In genomic region chr3:119562307-119562961, GRCh38 we compare ENCODE assay signal across 8 cellular contexts. TPM values are rescaled to one million over a fixed set of nuclear protein-coding genes. Genes with fewer than 3 reads are reported as not detected.
DNase-seq lines count a peak whose midpoint lies in the region; ATAC-seq and TF ChIP-seq lines count a peak whose summit lies in the region.

No MANE protein-coding gene starts in this region.

- no peaks in the 10 kb centered on the region for H3K27me3 Mint-ChIP-seq in CD4-positive, CD25-positive, alpha-beta regulatory T cell
- peaks cover 1% of the 10 kb centered on the region for H3K27me3 Mint-ChIP-seq in activated CD8-positive, alpha-beta T cell treated with anti-CD3 and anti-CD28 coated beads for 36 hours

- H3K36me3 Mint-ChIP-seq in CD4-positive, CD25-positive, alpha-beta regulatory T cell = no peaks in the 10 kb centered on the region
- H3K36me3 Mint-ChIP-seq in activated CD8-positive, alpha-beta T cell treated with anti-CD3 and anti-CD28 coated beads for 36 hours (ENCODE audit: low read depth) = peaks cover 2% of the 10 kb centered on the region

- POLR2A ChIA-PET in activated CD8-positive, alpha-beta T cell treated with anti-CD3 and anti-CD28 coated beads for 36 hours (lab: Charles Lee) = interaction anchor here (1.2 kb wide), 1 partner anchor 135 kb away, joined by 3 read pairs; no protein-coding TSS in a partner anchor

- H3K4me1 ChIP-seq in CD4-positive, CD25-positive, alpha-beta regulatory T cell (ENCODE audit: control insufficient read depth, insufficient read depth, low read length, poor library complexity, severe bottlenecking) = peaks cover 24% of the 10 kb centered on the region

- peak overlapping the region; percentile 15 for H3K4me3 ChIP-seq in CD4-positive, CD25-positive, alpha-beta regulatory T cell (ENCODE audit: low read depth, low read length)

- peak overlapping the region; percentile 80 for H3K27ac ChIP-seq in CD4-positive, CD25-positive, alpha-beta regulatory T cell (ENCODE audit: insufficient read depth, low read length, poor library complexity, severe bottlenecking)

- in situ Hi-C loops in ACHN (cut with HindIII; ENCODE audit: low pct_ligation_motif_present, low pct_unique_long_range_greater_than_20kb, low sequenced_read_pairs) = no loop called here

- H3K27me3 ChIP-seq in CD4-positive, CD25-positive, alpha-beta regulatory T cell (ENCODE audit: control insufficient read depth, insufficient read depth, low read length) = no peaks in the 10 kb centered on the region

- no peaks in the 10 kb centered on the region for H3K9me3 ChIP-seq in CD4-positive, CD25-positive, alpha-beta regulatory T cell (ENCODE audit: control insufficient read depth in 2 of 2, low read length in 2 of 2)

- H3K9me3 Mint-ChIP-seq in CD4-positive, CD25-positive, alpha-beta regulatory T cell = peaks cover 0 to 3% (median 0%) of the 10 kb centered on the region in 7 donors
- no peaks in the 10 kb centered on the region for H3K9me3 Mint-ChIP-seq in activated CD8-positive, alpha-beta T cell treated with anti-CD3 and anti-CD28 coated beads for 36 hours

- intact Hi-C loops in activated CD8-positive, alpha-beta T cell treated with anti-CD3 and anti-CD28 coated beads for 36 hours (cut with micrococcal nuclease) = no loop called here

- peak overlapping the region in 2 of 4 donors; percentile 52 to 65 for H3K4me3 Mint-ChIP-seq in CD4-positive, CD25-positive, alpha-beta regulatory T cell
- H3K4me3 Mint-ChIP-seq in activated CD8-positive, alpha-beta T cell treated with anti-CD3 and anti-CD28 coated beads for 36 hours = peak overlapping the region; percentile 66

- H3K4me1 Mint-ChIP-seq in CD4-positive, CD25-positive, alpha-beta regulatory T cell = peaks cover 4 to 36% (median 18%) of the 10 kb centered on the region in 4 donors
- H3K4me1 Mint-ChIP-seq in activated CD8-positive, alpha-beta T cell treated with anti-CD3 and anti-CD28 coated beads for 36 hours (ENCODE audit: low read depth) = peaks cover 29% of the 10 kb centered on the region

- DNase-seq in CD4-positive, CD25-positive, alpha-beta regulatory T cell = peak; percentile 29 to 59 (median 52)
- DNase-seq in activated CD8-positive, alpha-beta T cell treated with anti-CD3 and anti-CD28 coated beads for 36 hours = peak; percentile 75
- DNase-seq in omental fat pad (ENCODE audit: low spot score) = no peak
- no peak for DNase-seq in globus pallidus (ENCODE audit: low spot score)
- no peak for DNase-seq in hypothalamus (lab: John Stamatoyannopoulos, UW)
- DNase-seq in ACHN = no peak

- CTCF ChIA-PET in activated CD8-positive, alpha-beta T cell treated with anti-CD3 and anti-CD28 coated beads for 36 hours (lab: Charles Lee) = no interaction called here

- peak overlapping the region in 2 of 3 donors; percentile 52 to 90 for H3K27ac Mint-ChIP-seq in CD4-positive, CD25-positive, alpha-beta regulatory T cell
- peak overlapping the region; percentile 93 for H3K27ac Mint-ChIP-seq in activated CD8-positive, alpha-beta T cell treated with anti-CD3 and anti-CD28 coated beads for 36 hours

- no peaks in the 10 kb centered on the region for H3K36me3 ChIP-seq in CD4-positive, CD25-positive, alpha-beta regulatory T cell (ENCODE audit: control insufficient read depth, insufficient read depth, low read length)

- ATAC-seq in CD4-positive, CD25-positive, alpha-beta regulatory T cell (ENCODE audit: low read depth in 2 of 2) = peak; percentile 69 to 70
- ATAC-seq in GM19372 (IDR thresholded peaks at IDR 0.05; ENCODE audit: low read depth, unreplicated experiment) = peak; percentile 67
- ATAC-seq in HG03354 (IDR thresholded peaks at IDR 0.05; ENCODE audit: poor library complexity, severe bottlenecking, unreplicated experiment) = peak; percentile 79
- peak; percentile 79 for ATAC-seq in activated CD8-positive, alpha-beta T cell treated with anti-CD3 and anti-CD28 coated beads for 36 hours
- ATAC-seq in omental fat pad (ENCODE audit: low FRiP score) = peak; percentile 51

- no peak for TF ChIP-seq CTCF in activated CD8-positive, alpha-beta T cell treated with anti-CD3 and anti-CD28 coated beads for 36 hours (IDR thresholded peaks at IDR 0.05)
- no peak for TF ChIP-seq CTCF in omental fat pad (IDR thresholded peaks at IDR 0.05)

RNA-seq across cellular contexts. Expression of gene CD80, which starts 3.0 kb away (rescaled TPM):
- total RNA-seq in CD4-positive, CD25-positive, alpha-beta regulatory T cell = 24.2 TPM
- polyA plus RNA-seq in CD4-positive, CD25-positive, alpha-beta regulatory T cell = 1 to 10 TPM in 3 of 4 donors, under 1 TPM in 1; 0.87 to 2.8 (median 1.9) TPM
- 10 to 100 TPM in 1 of 2 experiments, 1 to 10 TPM in 1; 7.1 to 10.2 TPM for total RNA-seq in activated CD8-positive, alpha-beta T cell treated with anti-CD3 and anti-CD28 coated beads for 36 hours
- under 1 TPM in 3 of 4 donors, not detected in 1; 0.50 to 0.96 (median 0.93) TPM for total RNA-seq in omental fat pad

RNA-seq across cellular contexts. Expression of gene ADPRH, which starts 16.9 kb away (rescaled TPM):
- 6.6 TPM for total RNA-seq in CD4-positive, CD25-positive, alpha-beta regulatory T cell
- polyA plus RNA-seq in CD4-positive, CD25-positive, alpha-beta regulatory T cell = 10 to 100 TPM in 3 of 4 donors, 1 to 10 TPM in 1; 6.2 to 17.2 (median 14.6) TPM
- 1 to 10 TPM; 5.7 to 5.9 TPM for total RNA-seq in activated CD8-positive, alpha-beta T cell treated with anti-CD3 and anti-CD28 coated beads for 36 hours
- 10 to 100 TPM in 2 of 4 donors, 1 to 10 TPM in 2; 7.4 to 19.9 (median 11.8) TPM for total RNA-seq in omental fat pad

RNA-seq across cellular contexts. Expression of gene PLA1A, which starts 35.3 kb away (rescaled TPM):
- total RNA-seq in CD4-positive, CD25-positive, alpha-beta regulatory T cell = not detected
- under 1 TPM in 1 of 4 donors, not detected in 3; 0.18 TPM for polyA plus RNA-seq in CD4-positive, CD25-positive, alpha-beta regulatory T cell
- total RNA-seq in activated CD8-positive, alpha-beta T cell treated with anti-CD3 and anti-CD28 coated beads for 36 hours = not detected
- 10 to 100 TPM in 1 of 4 donors, 1 to 10 TPM in 3; 3.3 to 12.8 (median 7.3) TPM for total RNA-seq in omental fat pad

Comparison
In these comparisons a context has a peak if more than half of its experiments do, and no peak if none do; other contexts are left out.
1. DNase-seq: peak in CD4-positive, CD25-positive, alpha-beta regulatory T cell (3 of 3) and activated CD8-positive, alpha-beta T cell treated with anti-CD3 and anti-CD28 coated beads for 36 hours (single experiment); none in omental fat pad (single experiment), globus pallidus (single experiment), hypothalamus (0 of 51) and ACHN (single experiment).
2. RNA of gene CD80, which starts 3.0 kb away (total RNA-seq): 24.2 TPM in CD4-positive, CD25-positive, alpha-beta regulatory T cell (single experiment) and 7.1 to 10.2 TPM in activated CD8-positive, alpha-beta T cell treated with anti-CD3 and anti-CD28 coated beads for 36 hours; 0.50 to 0.96 TPM in omental fat pad; every median in the first group is over 4 times any median in the second.
3. Peak in every context shown above with its lines, with median percentiles within 50 percentile points of each other: ATAC-seq.